Comparison of ENCODE assay signal across 8 cellular contexts in genomic region chr12:46661161-46661845, GRCh38.
DNase-seq lines count a peak whose midpoint lies in the region; ATAC-seq and TF ChIP-seq lines count a peak whose summit lies in the region.

No MANE protein-coding gene starts in this region.

- H3K4me1 ChIP-seq in body of pancreas, result peaks cover 9% of the 10 kb centered on the region
- peaks cover 20 to 53% (median 44%) of the 10 kb centered on the region in 3 donors for H3K4me1 ChIP-seq in skeletal muscle tissue (ENCODE audit: control insufficient read depth in 3 of 3, insufficient read depth in 3 of 3, low read length in 3 of 3)

- DNase-seq in ELR (ENCODE audit: low read depth) (peak; percentile 90), NCI-H82 (lab: John Stamatoyannopoulos, UW) (peak; percentile 82), body of pancreas (peak; percentile 17 to 64 (median 30)), iPS-NIHi11 (ENCODE audit: low spot score) (peak; percentile 65)
- no peak for DNase-seq in stimulated activated CD4-positive, alpha-beta T cell treated with anti-CD3 and anti-CD28 coated beads, Interleukin-4, amount 100 ng/mL, for 4 hours

- intact Hi-C loops in body of pancreas (cut with DNase I), result no loop called here

- no peak overlapping the region for H3K4me3 ChIP-seq in body of pancreas
- peak overlapping the region in 2 of 3 donors; percentile 9 for H3K4me3 ChIP-seq in skeletal muscle tissue (ENCODE audit: low read length in 3 of 3)

- peak; percentile 66 to 93 (median 84) for TF ChIP-seq CTCF in body of pancreas (IDR thresholded peaks at IDR 0.05)

- 20 to 22% methylated on average over 2 of the region's 2 CpGs for WGBS in body of pancreas, 2 donors

- no peaks in the 10 kb centered on the region for H3K9me3 ChIP-seq in body of pancreas
- no peaks in the 10 kb centered on the region for H3K9me3 ChIP-seq in skeletal muscle tissue (ENCODE audit: control insufficient read depth in 3 of 3, low read length in 3 of 3)

- peak overlapping the region in 1 of 3 donors; percentile 1 for H3K9ac ChIP-seq in skeletal muscle tissue (ENCODE audit: low read depth in 1 of 3, low read length in 3 of 3)

- ATAC-seq in GM21367 (IDR thresholded peaks at IDR 0.05; ENCODE audit: unreplicated experiment), result peak; percentile 83
- ATAC-seq in HG03565 (IDR thresholded peaks at IDR 0.05; ENCODE audit: unreplicated experiment), result peak; percentile 74
- ATAC-seq in body of pancreas, result peak; percentile 93

- H3K36me3 ChIP-seq in body of pancreas (replicated peaks in 1 of 2; ENCODE audit: insufficient read depth in 1 of 2, low read depth in 2 of 2) (no peaks in the 10 kb centered on the region), skeletal muscle tissue (ENCODE audit: control insufficient read depth in 3 of 3, insufficient read depth in 3 of 3, low read length in 3 of 3) (no peaks in the 10 kb centered on the region)

- TF ChIP-seq POLR2A in body of pancreas (IDR thresholded peaks at IDR 0.05), result no peak

- H3K27ac ChIP-seq in body of pancreas, result peak overlapping the region in 2 of 4 donors; percentile 28 to 39
- H3K27ac ChIP-seq in skeletal muscle tissue (ENCODE audit: low read depth, low read length), result peak overlapping the region; percentile 54

- no peaks in the 10 kb centered on the region for H3K27me3 ChIP-seq in body of pancreas
- H3K27me3 ChIP-seq in skeletal muscle tissue (ENCODE audit: control insufficient read depth in 3 of 3, insufficient read depth in 3 of 3, low read length in 3 of 3), result no peaks in the 10 kb centered on the region

Comparison
In these comparisons a context has a peak if more than half of its experiments do, and no peak if none do; other contexts are left out.
1. DNase-seq: peak in ELR (single experiment), NCI-H82 (single experiment), body of pancreas (4 of 4) and iPS-NIHi11 (single experiment); none in stimulated activated CD4-positive, alpha-beta T cell treated with anti-CD3 and anti-CD28 coated beads, Interleukin-4, amount 100 ng/mL, for 4 hours (0 of 2).
2. H3K4me3 ChIP-seq: peak in skeletal muscle tissue (2 of 3); none in body of pancreas (0 of 2).
3. Peak in every context shown above with its lines, with median percentiles within 50 percentile points of each other: ATAC-seq.